In genomic region chr16:15333969-15334368, GRCh38 we compare ENCODE assay signal across 1 cellular context. TPM values are rescaled to one million over a fixed set of nuclear protein-coding genes. Genes with fewer than 3 reads are reported as not detected.
"Had no signal": no experiment of that assay in that cellular context is flagged by ENCODE, and none has a peak within 500 bp of the region (broad histone marks: within the 10 kb centered on the region; RNA-seq: fewer than 3 reads in every experiment).

No MANE protein-coding gene starts in this region.

RNA-seq across cellular contexts. Expression of gene NPIPA5, which starts 44.1 kb away (rescaled TPM):
- total RNA-seq: ascending aorta had no signal
